1 cellular context compared by ENCODE assay signal in the genomic region with DNA sequence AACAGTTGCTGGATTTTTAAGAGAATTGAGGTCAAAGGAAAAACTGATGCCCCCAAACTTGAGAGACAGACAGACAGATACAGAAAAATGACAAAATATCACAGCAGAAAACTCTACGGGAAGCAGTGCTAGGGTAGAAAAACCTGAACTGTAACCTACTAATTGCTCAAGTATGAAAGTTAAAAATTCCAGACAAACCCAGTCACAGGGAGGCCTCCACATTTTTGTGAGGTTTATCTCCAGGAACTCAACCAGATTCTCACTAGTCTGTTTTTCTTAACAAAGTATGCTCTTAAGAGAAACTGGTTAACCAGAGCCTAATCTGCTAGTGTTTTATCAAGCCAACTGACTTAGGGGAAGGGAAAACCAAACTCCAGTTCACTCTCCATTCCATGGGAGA.
TF ChIP-seq lines count a peak whose summit lies in the region.

No MANE protein-coding gene starts in this region.

TF ChIP-seq in HCT116, 20 proteins besides CTCF, POLR2A, EP300 and RAD21 (continued from another document):
- TF ChIP-seq, protein P1, sequence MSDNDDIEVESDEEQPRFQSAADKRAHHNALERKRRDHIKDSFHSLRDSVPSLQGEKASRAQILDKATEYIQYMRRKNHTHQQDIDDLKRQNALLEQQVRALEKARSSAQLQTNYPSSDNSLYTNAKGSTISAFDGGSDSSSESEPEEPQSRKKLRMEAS (IDR thresholded peaks at IDR 0.05) = 0 out of 2 replicates have a peak, but pooled peaks have one; percentile 10
- TF ChIP-seq JUND (IDR thresholded peaks at IDR 0.05) (peak; percentile 39; the same call in 1 of the 2 replicates), SP1 (IDR thresholded peaks at IDR 0.05; ENCODE audit: low read depth) (peak; percentile 43; the same call in 1 of the 2 replicates), SIN3A (IDR thresholded peaks at IDR 0.05; ENCODE audit: low read depth) (no peak), SRF (IDR thresholded peaks at IDR 0.05; ENCODE audit: low read depth) (no peak)
